ENCODE assay signal across 8 cellular contexts in the genomic region with DNA sequence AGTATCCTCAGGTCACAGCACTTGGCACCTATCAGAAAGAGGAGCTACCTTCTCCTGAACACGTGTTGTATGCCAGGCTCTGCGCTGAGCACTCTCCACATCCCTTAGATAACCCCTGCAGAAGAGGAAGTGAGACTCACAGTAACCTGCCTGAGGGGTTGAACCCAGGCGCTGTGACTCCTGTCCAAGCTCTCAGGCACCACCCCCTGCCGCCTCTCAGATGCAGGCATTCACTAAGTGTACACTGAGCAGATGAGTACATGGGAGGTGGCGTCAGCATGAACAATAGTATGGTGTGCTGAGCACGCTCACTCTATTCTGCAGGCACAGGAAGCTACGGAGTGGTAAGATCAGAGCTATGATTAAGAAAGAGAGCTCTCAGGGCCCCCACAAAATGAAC. TPM values are rescaled to one million over a fixed set of nuclear protein-coding genes. Genes with fewer than 3 reads are reported as not detected.
DNase-seq lines count a peak whose midpoint lies in the region; ATAC-seq and TF ChIP-seq lines count a peak whose summit lies in the region.

No MANE protein-coding gene starts in this region.

- TF ChIP-seq CTCF in neural crest cell (conservative IDR thresholded peaks at IDR 0.05) = no peak
- TF ChIP-seq CTCF in ovary (IDR thresholded peaks at IDR 0.05) = no peak

- no peaks in the 10 kb centered on the region for H3K9me3 ChIP-seq in ovary

- H3K27ac Mint-ChIP-seq in neural crest cell (ENCODE audit: unreplicated experiment) = peak overlapping the region; percentile 73

- no peaks in the 10 kb centered on the region for H3K27me3 Mint-ChIP-seq in neural crest cell (ENCODE audit: low read depth)

- H3K4me3 Mint-ChIP-seq in neural crest cell = peak overlapping the region; percentile 4

- peak; percentile 99 for ATAC-seq in GM19351 (IDR thresholded peaks at IDR 0.05; ENCODE audit: unreplicated experiment)
- ATAC-seq in HG03139 (IDR thresholded peaks at IDR 0.05; ENCODE audit: unreplicated experiment) = peak; percentile 98

- TF ChIP-seq EP300 in ovary (IDR thresholded peaks at IDR 0.05) = no peak

- TF ChIP-seq POLR2A in ovary (IDR thresholded peaks at IDR 0.05) = no peak

- no peaks in the 10 kb centered on the region for H3K27me3 ChIP-seq in ovary

- no peaks in the 10 kb centered on the region for H3K36me3 ChIP-seq in ovary

- WGBS in ovary, 3 donors = 87 to 93% (median 90%) methylated on average over 7 of the region's 7 CpGs

- peaks cover 50% of the 10 kb centered on the region for H3K4me1 Mint-ChIP-seq in neural crest cell

- intact Hi-C loops in ovary (cut with DNase I) = no loop called here

- DNase-seq in activated CD4-positive, alpha-beta T cell treated with anti-CD3 and anti-CD28 coated beads for 1 hour = peak; percentile 33
- no peak for DNase-seq in neural crest cell (ENCODE audit: low read depth, low spot score)
- no peak for DNase-seq in ovary
- no peak for DNase-seq in ureter (ENCODE audit: low spot score)
- no peak for DNase-seq in glomerular visceral epithelial cell (ENCODE audit: extremely low spot score)
- DNase-seq in NCI-H524 treated with DMSO at 0.1 percent for 48 hours (lab: John Stamatoyannopoulos, UW) = no peak

- H3K4me1 ChIP-seq in ovary (ENCODE audit: insufficient read depth) = no peaks in the 10 kb centered on the region

- no peaks in the 10 kb centered on the region for H3K9me3 Mint-ChIP-seq in neural crest cell

- peaks cover 36% of the 10 kb centered on the region for H3K36me3 Mint-ChIP-seq in neural crest cell (ENCODE audit: low read depth)

- H3K27ac ChIP-seq in ovary = no peak overlapping the region

- no peak overlapping the region for H3K4me3 ChIP-seq in ovary

RNA-seq across cellular contexts. Expression of a gene that starts 21.0 kb away (rescaled TPM):
- total RNA-seq in neural crest cell (33.2 and 33.8 TPM in 2 replicates), ovary (10 to 100 TPM in 6 of 7 donors, 1 to 10 TPM in 1; 8.3 to 26.7 (median 16.8) TPM), ureter (26.6 TPM)
- polyA plus RNA-seq in ovary = 10 to 100 TPM in 1 of 2 donors, 1 to 10 TPM in 1; 6.9 to 16.0 TPM
